In genomic region chr9:129111762-129112151, GRCh38 we compare ENCODE assay signal across 8 cellular contexts. TPM values are rescaled to one million over a fixed set of nuclear protein-coding genes. Genes with fewer than 3 reads are reported as not detected.
DNase-seq lines count a peak whose midpoint lies in the region; ATAC-seq and TF ChIP-seq lines count a peak whose summit lies in the region.

No MANE protein-coding gene starts in this region.

- H3K27ac Mint-ChIP-seq in activated T-helper 2 cell treated with anti-CD3 and anti-CD28 coated beads, Interferon-gamma antibody, Interleukin-2, Interleukin-4, amounts not matched to agents 10 μg/mL and 5 μg/mL and 100 μg/mL, durations not matched to agents 14 hours and 24 hours and 36 hours: peak overlapping the region; percentile 96

- H3K4me1 Mint-ChIP-seq in activated T-helper 2 cell treated with anti-CD3 and anti-CD28 coated beads, Interferon-gamma antibody, Interleukin-2, Interleukin-4, amounts not matched to agents 10 μg/mL and 5 μg/mL and 100 μg/mL, durations not matched to agents 14 hours and 24 hours and 36 hours (ENCODE audit: low read depth): peaks cover 21% of the 10 kb centered on the region

- H3K27ac ChIP-seq in neutrophil: peak overlapping the region; percentile 91

- no peaks in the 10 kb centered on the region for H3K27me3 Mint-ChIP-seq in activated T-helper 2 cell treated with anti-CD3 and anti-CD28 coated beads, Interferon-gamma antibody, Interleukin-2, Interleukin-4, amounts not matched to agents 10 μg/mL and 5 μg/mL and 100 μg/mL, durations not matched to agents 14 hours and 24 hours and 36 hours (ENCODE audit: low read depth)

- no peaks in the 10 kb centered on the region for H3K9me3 Mint-ChIP-seq in activated T-helper 2 cell treated with anti-CD3 and anti-CD28 coated beads, Interferon-gamma antibody, Interleukin-2, Interleukin-4, amounts not matched to agents 10 μg/mL and 5 μg/mL and 100 μg/mL, durations not matched to agents 14 hours and 24 hours and 36 hours

- DNase-seq in AG10803 (ENCODE audit: low read depth) (peak; percentile 48), NCI-H345 treated with DMSO at 0.1 percent for 48 hours (lab: John Stamatoyannopoulos, UW; ENCODE audit: unreplicated experiment) (peak; percentile 29), germinal center (ENCODE audit: low spot score) (peak; percentile 52), T-helper 9 cell (no peak)
- peak; percentile 38 for DNase-seq in activated T-helper 2 cell treated with anti-CD3 and anti-CD28 coated beads, Interferon-gamma antibody, Interleukin-2, Interleukin-4, amounts not matched to agents 10 μg/mL and 5 μg/mL and 100 μg/mL, durations not matched to agents 14 hours and 24 hours and 36 hours (ENCODE audit: low spot score)

- H3K36me3 ChIP-seq in neutrophil: peaks cover 5% of the 10 kb centered on the region

- H3K4me3 Mint-ChIP-seq in activated T-helper 2 cell treated with anti-CD3 and anti-CD28 coated beads, Interferon-gamma antibody, Interleukin-2, Interleukin-4, amounts not matched to agents 10 μg/mL and 5 μg/mL and 100 μg/mL, durations not matched to agents 14 hours and 24 hours and 36 hours (ENCODE audit: low read depth): peak overlapping the region; percentile 95

- peaks cover 21 to 26% of the 10 kb centered on the region in 2 experiments for H3K4me1 ChIP-seq in neutrophil (ENCODE audit: control insufficient read depth in 1 of 2, insufficient read depth in 1 of 2, low read depth in 1 of 2, low read length in 1 of 2)

- H3K36me3 Mint-ChIP-seq in activated T-helper 2 cell treated with anti-CD3 and anti-CD28 coated beads, Interferon-gamma antibody, Interleukin-2, Interleukin-4, amounts not matched to agents 10 μg/mL and 5 μg/mL and 100 μg/mL, durations not matched to agents 14 hours and 24 hours and 36 hours (ENCODE audit: low read depth): no peaks in the 10 kb centered on the region

- peak; percentile 2 for ATAC-seq in GM19467 (IDR thresholded peaks at IDR 0.05; ENCODE audit: unreplicated experiment)
- ATAC-seq in GM18520 (IDR thresholded peaks at IDR 0.05; ENCODE audit: unreplicated experiment): no peak

- intact Hi-C loops in activated T-helper 2 cell treated with anti-CD3 and anti-CD28 coated beads, Interferon-gamma antibody, Interleukin-2, Interleukin-4, amounts not matched to agents 10 μg/mL and 5 μg/mL and 100 μg/mL, durations not matched to agents 14 hours and 24 hours and 36 hours (cut with micrococcal nuclease): loop anchor here (1.0 kb wide), 1 partner anchor 30 kb away; the partner anchor contains the start of gene DOLPP1

- H3K27me3 ChIP-seq in neutrophil: no peaks in the 10 kb centered on the region

- TF ChIP-seq CTCF in AG10803 (conservative IDR thresholded peaks at IDR 0.05; ENCODE audit: low read length) (no peak), neutrophil (IDR thresholded peaks at IDR 0.05) (no peak)

- peak overlapping the region; percentile 85 for H3K4me3 ChIP-seq in AG10803 (ENCODE audit: low read length)
- H3K4me3 ChIP-seq in neutrophil (ENCODE audit: low read depth in 1 of 2, low read length in 1 of 2): peak overlapping the region; percentile 95 to 99

- no peaks in the 10 kb centered on the region for H3K9me3 ChIP-seq in neutrophil

RNA-seq across cellular contexts. Expression of gene PTPA, which starts 0.5 kb away (rescaled TPM):
- total RNA-seq in activated T-helper 2 cell treated with anti-CD3 and anti-CD28 coated beads, Interferon-gamma antibody, Interleukin-2, Interleukin-4, amounts not matched to agents 10 μg/mL and 5 μg/mL and 100 μg/mL, durations not matched to agents 14 hours and 24 hours and 36 hours: 106 and 112 TPM in 2 replicates

RNA-seq across cellular contexts. Expression of gene CRAT, which starts 1.2 kb away (rescaled TPM):
- 13.6 and 14.3 TPM in 2 replicates for total RNA-seq in activated T-helper 2 cell treated with anti-CD3 and anti-CD28 coated beads, Interferon-gamma antibody, Interleukin-2, Interleukin-4, amounts not matched to agents 10 μg/mL and 5 μg/mL and 100 μg/mL, durations not matched to agents 14 hours and 24 hours and 36 hours

RNA-seq across cellular contexts. Expression of gene DOLPP1, which starts 30.8 kb away (rescaled TPM):
- 20.2 and 22.9 TPM in 2 replicates for total RNA-seq in activated T-helper 2 cell treated with anti-CD3 and anti-CD28 coated beads, Interferon-gamma antibody, Interleukin-2, Interleukin-4, amounts not matched to agents 10 μg/mL and 5 μg/mL and 100 μg/mL, durations not matched to agents 14 hours and 24 hours and 36 hours
